18 cellular contexts compared by ENCODE assay signal in genomic region chr7:133601607-133602006, GRCh38.
"Had no signal": no experiment of that assay in that cellular context is flagged by ENCODE, and none has a peak within 500 bp of the region (broad histone marks: within the 10 kb centered on the region; RNA-seq: fewer than 3 reads in every experiment).

No MANE protein-coding gene starts in this region.

- DNase-seq: activated B cell treated with CpG ODN at 0.5 μM for 24 hours; activated CD4-positive, alpha-beta T cell treated with anti-CD3 and anti-CD28 coated beads, Interleukin-2, amount 10 ng/mL, durations not matched to agents 24 days and 14 days; activated CD8-positive, alpha-beta memory T cell treated with anti-CD3 and anti-CD28 coated beads for 24 hours; activated gamma-delta T cell treated with Interleukin-2 at 50 U/mL for 16 hours; amniotic stem cell; erythroblast; left colon; naive B cell; retina; stimulated activated CD4-positive, alpha-beta T cell treated with anti-CD3 and anti-CD28 coated beads, Interleukin-12 subunit alpha, Interleukin-12 subunit beta, amount 100 ng/mL, for 4 hours; stimulated activated CD4-positive, alpha-beta T cell treated with anti-CD3 and anti-CD28 coated beads, Interleukin-2, amount 100 ng/mL, for 24 hours had no signal

- H3K27ac ChIP-seq: gastroesophageal sphincter, neutrophil, parathyroid adenoma, thoracic aorta had no signal

- ATAC-seq: gastroesophageal sphincter, left colon had no signal

- H3K4me3 ChIP-seq: gastroesophageal sphincter, thoracic aorta had no signal

- H3K27ac Mint-ChIP-seq: activated B cell treated with CpG ODN at 0.5 μM for 24 hours; activated CD4-positive, alpha-beta T cell treated with anti-CD3 and anti-CD28 coated beads, Interleukin-2, amount 10 ng/mL, durations not matched to agents 24 days and 14 days; activated naive CD8-positive, alpha-beta T cell; dendritic cell treated with granulocyte-macrophage colony-stimulating factor and Interleukin-4, amounts not matched to agents 40 ng/mL and 50 ng/mL, for 4 days; T-helper 2 cell treated with Interferon-gamma antibody and Interleukin-4, amounts not matched to agents 5 μg/mL and 100 μg/mL, for 36 hours had no signal

- H3K27me3 ChIP-seq: gastroesophageal sphincter, neutrophil had no signal

- H3K9me3 Mint-ChIP-seq: activated B cell treated with CpG ODN at 0.5 μM for 24 hours; activated CD4-positive, alpha-beta T cell treated with anti-CD3 and anti-CD28 coated beads, Interleukin-2, amount 10 ng/mL, durations not matched to agents 24 days and 14 days; dendritic cell treated with granulocyte-macrophage colony-stimulating factor and Interleukin-4, amounts not matched to agents 40 ng/mL and 50 ng/mL, for 4 days; T-helper 2 cell treated with Interferon-gamma antibody and Interleukin-4, amounts not matched to agents 5 μg/mL and 100 μg/mL, for 36 hours had no signal

- H3K27me3 Mint-ChIP-seq: activated B cell treated with CpG ODN at 0.5 μM for 24 hours; activated CD4-positive, alpha-beta T cell treated with anti-CD3 and anti-CD28 coated beads, Interleukin-2, amount 10 ng/mL, durations not matched to agents 24 days and 14 days; activated naive CD8-positive, alpha-beta T cell; dendritic cell treated with granulocyte-macrophage colony-stimulating factor and Interleukin-4, amounts not matched to agents 40 ng/mL and 50 ng/mL, for 4 days; naive B cell had no signal

- H3K4me3 Mint-ChIP-seq: activated B cell treated with CpG ODN at 0.5 μM for 24 hours; activated CD4-positive, alpha-beta T cell treated with anti-CD3 and anti-CD28 coated beads, Interleukin-2, amount 10 ng/mL, durations not matched to agents 24 days and 14 days; activated naive CD8-positive, alpha-beta T cell; dendritic cell treated with granulocyte-macrophage colony-stimulating factor and Interleukin-4, amounts not matched to agents 40 ng/mL and 50 ng/mL, for 4 days; naive B cell; T-helper 2 cell treated with Interferon-gamma antibody and Interleukin-4, amounts not matched to agents 5 μg/mL and 100 μg/mL, for 36 hours had no signal

- H3K36me3 ChIP-seq: gastroesophageal sphincter, neutrophil, thoracic aorta had no signal

- H3K9me3 ChIP-seq: gastroesophageal sphincter, neutrophil, thoracic aorta had no signal

- H3K4me1 Mint-ChIP-seq: activated B cell treated with CpG ODN at 0.5 μM for 24 hours had no signal

- H3K4me1 ChIP-seq: parathyroid adenoma had no signal
